In the genomic region with DNA sequence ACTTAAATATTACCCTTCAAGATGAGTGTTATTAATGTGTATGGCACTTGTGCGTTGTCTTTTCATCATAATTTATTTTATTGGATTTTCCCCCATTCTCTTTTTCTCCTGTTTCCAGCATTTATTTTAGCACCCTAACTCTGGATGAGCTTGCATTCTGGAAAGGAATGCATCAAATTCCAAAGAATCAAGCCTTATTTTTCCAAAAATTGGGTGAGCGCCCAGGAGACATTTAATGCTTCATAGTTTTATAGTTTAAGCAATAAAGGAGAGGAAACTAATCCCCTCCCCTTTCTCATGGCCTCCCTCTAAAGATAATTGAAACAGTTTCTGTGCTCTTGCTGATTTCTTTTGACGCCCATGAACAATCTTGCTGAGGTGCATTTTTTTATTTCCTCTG, we compare ENCODE assay signal across 12 cellular contexts.
"Had no signal": no experiment of that assay in that cellular context is flagged by ENCODE, and none has a peak within 500 bp of the region (broad histone marks: within the 10 kb centered on the region; RNA-seq: fewer than 3 reads in every experiment).

No MANE protein-coding gene starts in this region.

- ATAC-seq: gastroesophageal sphincter; left cardiac atrium; stimulated activated effector memory CD8-positive, alpha-beta T cell treated with anti-CD3 and anti-CD28 coated beads, Interleukin-12 subunit alpha, Interleukin-12 subunit beta, amount 100 ng/mL, for 72 hours; T-cell had no signal

- H3K4me3 ChIP-seq: gastroesophageal sphincter, lung had no signal

- DNase-seq: activated CD4-positive, alpha-beta T cell treated with anti-CD3 and anti-CD28 coated beads for 1 hour; activated CD4-positive, alpha-beta T cell treated with anti-CD3 and anti-CD28 coated beads, Interleukin-2, amount 50 U/mL, for 4 hours; activated naive CD4-positive, alpha-beta T cell treated with Interleukin-2 at 50 U/mL for 16 hours; activated T-cell treated with anti-CD3 and anti-CD28 coated beads for 4 hours; aorta; left cardiac atrium; naive B cell; T-cell; T1000 had no signal

- H3K27ac Mint-ChIP-seq: naive B cell; stimulated activated effector memory CD8-positive, alpha-beta T cell treated with anti-CD3 and anti-CD28 coated beads, Interleukin-12 subunit alpha, Interleukin-12 subunit beta, amount 100 ng/mL, for 72 hours; T-cell had no signal

- H3K27me3 Mint-ChIP-seq: naive B cell, T-cell had no signal

- H3K4me1 Mint-ChIP-seq: naive B cell; stimulated activated effector memory CD8-positive, alpha-beta T cell treated with anti-CD3 and anti-CD28 coated beads, Interleukin-12 subunit alpha, Interleukin-12 subunit beta, amount 100 ng/mL, for 72 hours; T-cell had no signal

- H3K4me3 Mint-ChIP-seq: naive B cell; stimulated activated effector memory CD8-positive, alpha-beta T cell treated with anti-CD3 and anti-CD28 coated beads, Interleukin-12 subunit alpha, Interleukin-12 subunit beta, amount 100 ng/mL, for 72 hours; T-cell had no signal

- H3K36me3 Mint-ChIP-seq: naive B cell; stimulated activated effector memory CD8-positive, alpha-beta T cell treated with anti-CD3 and anti-CD28 coated beads, Interleukin-12 subunit alpha, Interleukin-12 subunit beta, amount 100 ng/mL, for 72 hours; T-cell had no signal
